ENCODE assay signal across 21 cellular contexts in the genomic region with DNA sequence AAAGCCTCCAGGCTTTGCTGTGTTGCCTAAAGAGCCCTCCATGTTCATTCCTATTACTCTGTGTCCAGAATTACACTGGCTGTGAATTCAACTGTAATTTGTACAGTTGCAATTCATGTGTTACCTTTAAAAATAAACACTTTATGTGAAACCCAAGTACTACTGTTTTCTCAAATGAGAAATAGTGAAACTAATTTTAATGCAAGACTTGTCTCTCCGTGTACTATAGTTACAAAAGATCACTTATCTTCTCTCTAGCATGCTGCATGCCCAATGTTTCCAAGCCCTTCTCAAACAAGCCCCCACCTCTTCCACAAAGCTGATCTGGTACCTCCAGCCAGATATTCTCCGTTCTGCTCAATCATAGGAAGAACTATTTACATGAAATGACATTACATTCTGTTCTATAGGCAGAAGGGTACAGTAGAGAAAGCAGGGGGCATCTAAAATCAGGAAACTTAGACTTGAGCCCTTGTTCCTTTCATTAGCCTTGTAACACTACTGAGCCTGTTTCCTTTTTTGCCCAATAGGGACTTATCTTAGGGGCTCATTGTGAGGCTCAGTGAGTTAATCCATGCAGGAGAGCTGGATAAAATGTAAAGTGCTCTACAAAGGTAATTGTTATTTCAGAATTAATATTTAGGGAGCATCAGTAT. TPM values are rescaled to one million over a fixed set of nuclear protein-coding genes. Genes with fewer than 3 reads are reported as not detected.
DNase-seq lines count a peak whose midpoint lies in the region; ATAC-seq, FAIRE-seq and TF ChIP-seq lines count a peak whose summit lies in the region.
"Had no signal": no experiment of that assay in that cellular context is flagged by ENCODE, and none has a peak within 500 bp of the region (broad histone marks: within the 10 kb centered on the region; RNA-seq: fewer than 3 reads in every experiment).

No MANE protein-coding gene starts in this region.

- H3K27ac ChIP-seq in GM23338 (ENCODE audit: low read depth) = no peak overlapping the region
- H3K27ac ChIP-seq: brain microvascular endothelial cell, esophagus muscularis mucosa, right atrium auricular region, SJCRH30 had no signal

- FAIRE-seq in D721Med (lab: Jason Lieb, UNC) = no peak

- ATAC-seq in GM18511 (IDR thresholded peaks at IDR 0.05; ENCODE audit: unreplicated experiment) = peak; percentile 63
- peak; percentile 79 for ATAC-seq in GM21381 (IDR thresholded peaks at IDR 0.05; ENCODE audit: unreplicated experiment)
- ATAC-seq in HG02973 (IDR thresholded peaks at IDR 0.05; ENCODE audit: unreplicated experiment) = peak; percentile 68
- peak; percentile 77 for ATAC-seq in HG03575 (IDR thresholded peaks at IDR 0.05; ENCODE audit: extremely low read depth, insufficient number of reproducible peaks, low FRiP score, unreplicated experiment)
- no peak for ATAC-seq in GM23338
- no peak for ATAC-seq in GM18505 (IDR thresholded peaks at IDR 0.05; ENCODE audit: unreplicated experiment)

- TF ChIP-seq CTCF in GM23338 (conservative IDR thresholded peaks at IDR 0.05; ENCODE audit: low read depth in 2 of 2) (no peak), D721Med (IDR thresholded peaks at IDR 0.05; ENCODE audit: insufficient read depth, missing control alignments) (no peak)

- H3K9me2 ChIP-seq in GM23338 (ENCODE audit: insufficient read depth) = no peaks in the 10 kb centered on the region

- H3K4me1 Mint-ChIP-seq in GM23338 = peaks cover 3% of the 10 kb centered on the region; the same call in 2 of the 3 replicates
- H3K4me1 Mint-ChIP-seq: activated naive CD4-positive, alpha-beta T cell treated with anti-CD3 and anti-CD28 coated beads, Interleukin-2, amount 50 U/mL, for 24 hours; CD8-positive, alpha-beta memory T cell; immature natural killer cell had no signal

- no peak overlapping the region for H3K4me3 Mint-ChIP-seq in GM23338
- H3K4me3 Mint-ChIP-seq: activated naive CD4-positive, alpha-beta T cell treated with anti-CD3 and anti-CD28 coated beads, Interleukin-2, amount 50 U/mL, for 24 hours; CD8-positive, alpha-beta memory T cell; HFFc6; immature natural killer cell; neural crest cell had no signal

- no peaks in the 10 kb centered on the region; the same call in 1 of the 2 replicates for H3K36me3 ChIP-seq in GM23338 (ENCODE audit: insufficient read depth)
- H3K36me3 ChIP-seq: brain microvascular endothelial cell, esophagus muscularis mucosa, right atrium auricular region, SJCRH30 had no signal

- H3K4me1 ChIP-seq in GM23338 (ENCODE audit: insufficient read depth) = no peaks in the 10 kb centered on the region
- H3K4me1 ChIP-seq: esophagus muscularis mucosa, right atrium auricular region had no signal

- no peak for TF ChIP-seq POLR2A in GM18505 (IDR thresholded peaks at IDR 0.05; ENCODE audit: borderline replicate concordance, extremely low read depth, insufficient read depth, insufficient read length)

- H3K27ac Mint-ChIP-seq in GM23338 = no peak overlapping the region
- H3K27ac Mint-ChIP-seq: activated naive CD4-positive, alpha-beta T cell treated with anti-CD3 and anti-CD28 coated beads, Interleukin-2, amount 50 U/mL, for 24 hours; HFFc6; immature natural killer cell had no signal

- no peaks in the 10 kb centered on the region for H4K20me1 ChIP-seq in GM23338 (replicated peaks; ENCODE audit: insufficient read depth)

- H3K4me3 ChIP-seq in GM23338 = no peak overlapping the region
- H3K4me3 ChIP-seq: esophagus muscularis mucosa, right atrium auricular region, SJCRH30 had no signal

- H3K27me3 ChIP-seq in GM23338 (ENCODE audit: insufficient read depth) = no peaks in the 10 kb centered on the region
- H3K27me3 ChIP-seq: right atrium auricular region, SJCRH30 had no signal

- no peak overlapping the region for H3K4me2 ChIP-seq in GM23338

- H3K36me3 Mint-ChIP-seq in GM23338 (ENCODE audit: low read depth) = peaks cover 15% of the 10 kb centered on the region; the same call in 2 of the 3 replicates
- H3K36me3 Mint-ChIP-seq: activated naive CD4-positive, alpha-beta T cell treated with anti-CD3 and anti-CD28 coated beads, Interleukin-2, amount 50 U/mL, for 24 hours; CD8-positive, alpha-beta memory T cell; immature natural killer cell had no signal

- H3K27me3 Mint-ChIP-seq in GM23338 (ENCODE audit: insufficient read depth, low read depth, poor library complexity) = no peaks in the 10 kb centered on the region

- H3F3A ChIP-seq in GM23338 (replicated peaks; ENCODE audit: low read depth) = no peaks in the 10 kb centered on the region

- no peak overlapping the region for H2AFZ ChIP-seq in GM23338

- H3K9me3 Mint-ChIP-seq in GM23338 = peaks cover 27% of the 10 kb centered on the region
- H3K9me3 Mint-ChIP-seq: activated naive CD4-positive, alpha-beta T cell treated with anti-CD3 and anti-CD28 coated beads, Interleukin-2, amount 50 U/mL, for 24 hours; CD8-positive, alpha-beta memory T cell; HFFc6; immature natural killer cell; neural crest cell had no signal

- DNase-seq in GM23338 (ENCODE audit: low spot score) (no peak), middle frontal gyrus (ENCODE audit: extremely low spot score, low spot score) (no peak), D721Med (ENCODE audit: insufficient read length, low spot score) (no peak)
- DNase-seq: activated CD4-positive, alpha-beta T cell treated with anti-CD3 and anti-CD28 coated beads for 4 hours; brain microvascular endothelial cell; CD8-positive, alpha-beta memory T cell; glutamatergic neuron; HFFc6; immature natural killer cell; Karpas-422; NCI-H146; SJCRH30 had no signal

- no peaks in the 10 kb centered on the region for H3K79me2 ChIP-seq in GM23338 (replicated peaks; ENCODE audit: insufficient read depth)

TF ChIP-seq in GM23338, 12 proteins besides CTCF, POLR2A, EP300 and RAD21 (continues in another document):
- TF ChIP-seq ZNF114 (CRISPR knock-in tag; IDR thresholded peaks at IDR 0.05) = no peak
- TF ChIP-seq JUNB (IDR thresholded peaks at IDR 0.05; ENCODE audit: unreplicated experiment) = no peak
- TF ChIP-seq, protein P1, sequence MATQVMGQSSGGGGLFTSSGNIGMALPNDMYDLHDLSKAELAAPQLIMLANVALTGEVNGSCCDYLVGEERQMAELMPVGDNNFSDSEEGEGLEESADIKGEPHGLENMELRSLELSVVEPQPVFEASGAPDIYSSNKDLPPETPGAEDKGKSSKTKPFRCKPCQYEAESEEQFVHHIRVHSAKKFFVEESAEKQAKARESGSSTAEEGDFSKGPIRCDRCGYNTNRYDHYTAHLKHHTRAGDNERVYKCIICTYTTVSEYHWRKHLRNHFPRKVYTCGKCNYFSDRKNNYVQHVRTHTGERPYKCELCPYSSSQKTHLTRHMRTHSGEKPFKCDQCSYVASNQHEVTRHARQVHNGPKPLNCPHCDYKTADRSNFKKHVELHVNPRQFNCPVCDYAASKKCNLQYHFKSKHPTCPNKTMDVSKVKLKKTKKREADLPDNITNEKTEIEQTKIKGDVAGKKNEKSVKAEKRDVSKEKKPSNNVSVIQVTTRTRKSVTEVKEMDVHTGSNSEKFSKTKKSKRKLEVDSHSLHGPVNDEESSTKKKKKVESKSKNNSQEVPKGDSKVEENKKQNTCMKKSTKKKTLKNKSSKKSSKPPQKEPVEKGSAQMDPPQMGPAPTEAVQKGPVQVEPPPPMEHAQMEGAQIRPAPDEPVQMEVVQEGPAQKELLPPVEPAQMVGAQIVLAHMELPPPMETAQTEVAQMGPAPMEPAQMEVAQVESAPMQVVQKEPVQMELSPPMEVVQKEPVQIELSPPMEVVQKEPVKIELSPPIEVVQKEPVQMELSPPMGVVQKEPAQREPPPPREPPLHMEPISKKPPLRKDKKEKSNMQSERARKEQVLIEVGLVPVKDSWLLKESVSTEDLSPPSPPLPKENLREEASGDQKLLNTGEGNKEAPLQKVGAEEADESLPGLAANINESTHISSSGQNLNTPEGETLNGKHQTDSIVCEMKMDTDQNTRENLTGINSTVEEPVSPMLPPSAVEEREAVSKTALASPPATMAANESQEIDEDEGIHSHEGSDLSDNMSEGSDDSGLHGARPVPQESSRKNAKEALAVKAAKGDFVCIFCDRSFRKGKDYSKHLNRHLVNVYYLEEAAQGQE (IDR thresholded peaks at IDR 0.05; ENCODE audit: unreplicated experiment) = no peak
- TF ChIP-seq STAT1 (IDR thresholded peaks at IDR 0.05; ENCODE audit: unreplicated experiment) = no peak
- no peak for TF ChIP-seq CREB1 (CRISPR knock-in tag; IDR thresholded peaks at IDR 0.05; ENCODE audit: low read depth)
- no peak for TF ChIP-seq ZNF331 (CRISPR knock-in tag; IDR thresholded peaks at IDR 0.05; ENCODE audit: low read depth)
- TF ChIP-seq, protein P2, sequence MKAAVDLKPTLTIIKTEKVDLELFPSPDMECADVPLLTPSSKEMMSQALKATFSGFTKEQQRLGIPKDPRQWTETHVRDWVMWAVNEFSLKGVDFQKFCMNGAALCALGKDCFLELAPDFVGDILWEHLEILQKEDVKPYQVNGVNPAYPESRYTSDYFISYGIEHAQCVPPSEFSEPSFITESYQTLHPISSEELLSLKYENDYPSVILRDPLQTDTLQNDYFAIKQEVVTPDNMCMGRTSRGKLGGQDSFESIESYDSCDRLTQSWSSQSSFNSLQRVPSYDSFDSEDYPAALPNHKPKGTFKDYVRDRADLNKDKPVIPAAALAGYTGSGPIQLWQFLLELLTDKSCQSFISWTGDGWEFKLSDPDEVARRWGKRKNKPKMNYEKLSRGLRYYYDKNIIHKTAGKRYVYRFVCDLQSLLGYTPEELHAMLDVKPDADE (IDR thresholded peaks at IDR 0.05) = no peak
- no peak for TF ChIP-seq NANOG (IDR thresholded peaks at IDR 0.05; ENCODE audit: borderline replicate concordance)
- no peak for TF ChIP-seq EZH2 (IDR thresholded peaks at IDR 0.05; ENCODE audit: low read depth, unreplicated experiment)

RNA-seq across cellular contexts. Expression of a gene that starts 12.3 kb away (rescaled TPM):
- 14.1 and 20.3 TPM in 2 replicates for total RNA-seq in GM23338 (2014; rRNA removed; shearing (Covaris generic))
- 13.8 and 16.0 TPM in 2 replicates for polyA plus RNA-seq in GM23338 (2016; fragmentation: Nextera tagmentation; extraction: Ambion mirVana)
- total RNA-seq: CD8-positive, alpha-beta memory T cell; HFFc6 had no signal
- polyA plus RNA-seq: CD8-positive, alpha-beta memory T cell; immature natural killer cell had no signal

Comparison
In these comparisons a context has a peak if more than half of its experiments do, and no peak if none do; other contexts are left out.
1. ATAC-seq: peak in GM18511 (single experiment), GM21381 (single experiment), HG02973 (single experiment) and HG03575 (single experiment); none in GM23338 (single experiment) and GM18505 (single experiment).